ENCODE assay signal across 1 cellular context in the genomic region with DNA sequence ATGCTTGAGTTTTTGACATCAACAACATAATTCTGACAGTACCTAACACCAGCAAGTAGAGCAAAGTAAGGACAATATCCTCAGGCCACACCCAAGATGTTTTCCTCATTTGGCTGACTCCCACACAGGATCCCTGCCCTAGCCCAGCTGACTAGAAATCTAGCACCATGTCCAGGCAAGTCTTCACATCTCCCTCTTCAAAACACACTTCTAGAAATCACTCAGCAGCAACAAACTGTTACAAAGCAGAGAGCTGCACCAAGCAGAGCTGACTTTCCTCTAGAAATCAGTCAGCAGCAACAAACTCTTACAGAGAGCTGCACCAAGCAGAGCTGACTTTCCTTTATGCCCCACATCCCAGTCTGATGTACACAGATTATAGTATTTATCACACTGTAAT.
TF ChIP-seq lines count a peak whose summit lies in the region.

No MANE protein-coding gene starts in this region.

TF ChIP-seq in GM12878, 131 proteins besides CTCF, POLR2A, EP300 and RAD21 (continued from another document and continues in another):
- no peak for TF ChIP-seq REST (IDR thresholded peaks at IDR 0.05; ENCODE audit: low read depth, low read length)
- no peak for TF ChIP-seq PAX8 (IDR thresholded peaks at IDR 0.05)
- TF ChIP-seq JUNB (IDR thresholded peaks at IDR 0.05) = peak; percentile 90
- peak; percentile 24; the same call in 1 of the 2 replicates for TF ChIP-seq RUNX3 (IDR thresholded peaks at IDR 0.05; ENCODE audit: low read length)
- TF ChIP-seq SRF (IDR thresholded peaks at IDR 0.05; ENCODE audit: low read depth in 2 of 2, low read length in 2 of 2) = 0 out of 4 replicates have a peak, but pooled peaks of 1 of the 2 experiments have one; percentile 22
- peak; percentile 50; the same call in 1 of the 2 replicates for TF ChIP-seq ATF2 (IDR thresholded peaks at IDR 0.05; ENCODE audit: low read length)
- TF ChIP-seq ZBTB11 (CRISPR knock-in tag; IDR thresholded peaks at IDR 0.05) = no peak
- TF ChIP-seq IRF4 (IDR thresholded peaks at IDR 0.05; ENCODE audit: low read depth, low read length) = peak; percentile 94
- peak; percentile 37; the same call in 1 of the 2 replicates for TF ChIP-seq FOXM1 (IDR thresholded peaks at IDR 0.05; ENCODE audit: low read depth, low read length)
- peak; percentile 65; the same call in 1 of the 2 replicates for TF ChIP-seq EED (IDR thresholded peaks at IDR 0.05; ENCODE audit: low read depth)
- TF ChIP-seq, protein P1, sequence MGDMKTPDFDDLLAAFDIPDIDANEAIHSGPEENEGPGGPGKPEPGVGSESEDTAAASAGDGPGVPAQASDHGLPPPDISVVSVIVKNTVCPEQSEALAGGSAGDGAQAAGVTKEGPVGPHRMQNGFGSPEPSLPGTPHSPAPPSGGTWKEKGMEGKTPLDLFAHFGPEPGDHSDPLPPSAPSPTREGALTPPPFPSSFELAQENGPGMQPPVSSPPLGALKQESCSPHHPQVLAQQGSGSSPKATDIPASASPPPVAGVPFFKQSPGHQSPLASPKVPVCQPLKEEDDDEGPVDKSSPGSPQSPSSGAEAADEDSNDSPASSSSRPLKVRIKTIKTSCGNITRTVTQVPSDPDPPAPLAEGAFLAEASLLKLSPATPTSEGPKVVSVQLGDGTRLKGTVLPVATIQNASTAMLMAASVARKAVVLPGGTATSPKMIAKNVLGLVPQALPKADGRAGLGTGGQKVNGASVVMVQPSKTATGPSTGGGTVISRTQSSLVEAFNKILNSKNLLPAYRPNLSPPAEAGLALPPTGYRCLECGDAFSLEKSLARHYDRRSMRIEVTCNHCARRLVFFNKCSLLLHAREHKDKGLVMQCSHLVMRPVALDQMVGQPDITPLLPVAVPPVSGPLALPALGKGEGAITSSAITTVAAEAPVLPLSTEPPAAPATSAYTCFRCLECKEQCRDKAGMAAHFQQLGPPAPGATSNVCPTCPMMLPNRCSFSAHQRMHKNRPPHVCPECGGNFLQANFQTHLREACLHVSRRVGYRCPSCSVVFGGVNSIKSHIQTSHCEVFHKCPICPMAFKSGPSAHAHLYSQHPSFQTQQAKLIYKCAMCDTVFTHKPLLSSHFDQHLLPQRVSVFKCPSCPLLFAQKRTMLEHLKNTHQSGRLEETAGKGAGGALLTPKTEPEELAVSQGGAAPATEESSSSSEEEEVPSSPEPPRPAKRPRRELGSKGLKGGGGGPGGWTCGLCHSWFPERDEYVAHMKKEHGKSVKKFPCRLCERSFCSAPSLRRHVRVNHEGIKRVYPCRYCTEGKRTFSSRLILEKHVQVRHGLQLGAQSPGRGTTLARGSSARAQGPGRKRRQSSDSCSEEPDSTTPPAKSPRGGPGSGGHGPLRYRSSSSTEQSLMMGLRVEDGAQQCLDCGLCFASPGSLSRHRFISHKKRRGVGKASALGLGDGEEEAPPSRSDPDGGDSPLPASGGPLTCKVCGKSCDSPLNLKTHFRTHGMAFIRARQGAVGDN (IDR thresholded peaks at IDR 0.05) = no peak
- TF ChIP-seq IRF3 (IDR thresholded peaks at IDR 0.05) = no peak
- TF ChIP-seq PAX5 (IDR thresholded peaks at IDR 0.05; ENCODE audit: borderline replicate concordance, low read depth, low read length) = peak; percentile 32; the same call in 1 of the 2 replicates
- TF ChIP-seq RFX5 (IDR thresholded peaks at IDR 0.05; ENCODE audit: low read depth, low read length) = no peak
- TF ChIP-seq SKIL (IDR thresholded peaks at IDR 0.05; ENCODE audit: low read depth, poor library complexity, severe bottlenecking) = peak; percentile 56
- no peak for TF ChIP-seq FOS (IDR thresholded peaks at IDR 0.05; ENCODE audit: borderline replicate concordance, extremely low read depth, insufficient read length)
- TF ChIP-seq POLR2AphosphoS2 (IDR thresholded peaks at IDR 0.05; ENCODE audit: low read depth, low read length) = no peak
- TF ChIP-seq, protein P2, sequence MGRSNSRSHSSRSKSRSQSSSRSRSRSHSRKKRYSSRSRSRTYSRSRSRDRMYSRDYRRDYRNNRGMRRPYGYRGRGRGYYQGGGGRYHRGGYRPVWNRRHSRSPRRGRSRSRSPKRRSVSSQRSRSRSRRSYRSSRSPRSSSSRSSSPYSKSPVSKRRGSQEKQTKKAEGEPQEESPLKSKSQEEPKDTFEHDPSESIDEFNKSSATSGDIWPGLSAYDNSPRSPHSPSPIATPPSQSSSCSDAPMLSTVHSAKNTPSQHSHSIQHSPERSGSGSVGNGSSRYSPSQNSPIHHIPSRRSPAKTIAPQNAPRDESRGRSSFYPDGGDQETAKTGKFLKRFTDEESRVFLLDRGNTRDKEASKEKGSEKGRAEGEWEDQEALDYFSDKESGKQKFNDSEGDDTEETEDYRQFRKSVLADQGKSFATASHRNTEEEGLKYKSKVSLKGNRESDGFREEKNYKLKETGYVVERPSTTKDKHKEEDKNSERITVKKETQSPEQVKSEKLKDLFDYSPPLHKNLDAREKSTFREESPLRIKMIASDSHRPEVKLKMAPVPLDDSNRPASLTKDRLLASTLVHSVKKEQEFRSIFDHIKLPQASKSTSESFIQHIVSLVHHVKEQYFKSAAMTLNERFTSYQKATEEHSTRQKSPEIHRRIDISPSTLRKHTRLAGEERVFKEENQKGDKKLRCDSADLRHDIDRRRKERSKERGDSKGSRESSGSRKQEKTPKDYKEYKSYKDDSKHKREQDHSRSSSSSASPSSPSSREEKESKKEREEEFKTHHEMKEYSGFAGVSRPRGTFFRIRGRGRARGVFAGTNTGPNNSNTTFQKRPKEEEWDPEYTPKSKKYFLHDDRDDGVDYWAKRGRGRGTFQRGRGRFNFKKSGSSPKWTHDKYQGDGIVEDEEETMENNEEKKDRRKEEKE (IDR thresholded peaks at IDR 0.05) = no peak
- no peak for TF ChIP-seq RBBP5 (conservative IDR thresholded peaks at IDR 0.05)
- TF ChIP-seq NFIC (IDR thresholded peaks at IDR 0.05; ENCODE audit: low read depth, low read length) = peak; percentile 69
- TF ChIP-seq ATF7 (IDR thresholded peaks at IDR 0.05; ENCODE audit: low read depth) = peak; percentile 27; the same call in 1 of the 2 replicates
- no peak for TF ChIP-seq DPF2 (IDR thresholded peaks at IDR 0.05)
- TF ChIP-seq RAD51 (IDR thresholded peaks at IDR 0.05) = no peak
- no peak for TF ChIP-seq KDM1A (IDR thresholded peaks at IDR 0.05; ENCODE audit: borderline replicate concordance)
- TF ChIP-seq, protein P3, sequence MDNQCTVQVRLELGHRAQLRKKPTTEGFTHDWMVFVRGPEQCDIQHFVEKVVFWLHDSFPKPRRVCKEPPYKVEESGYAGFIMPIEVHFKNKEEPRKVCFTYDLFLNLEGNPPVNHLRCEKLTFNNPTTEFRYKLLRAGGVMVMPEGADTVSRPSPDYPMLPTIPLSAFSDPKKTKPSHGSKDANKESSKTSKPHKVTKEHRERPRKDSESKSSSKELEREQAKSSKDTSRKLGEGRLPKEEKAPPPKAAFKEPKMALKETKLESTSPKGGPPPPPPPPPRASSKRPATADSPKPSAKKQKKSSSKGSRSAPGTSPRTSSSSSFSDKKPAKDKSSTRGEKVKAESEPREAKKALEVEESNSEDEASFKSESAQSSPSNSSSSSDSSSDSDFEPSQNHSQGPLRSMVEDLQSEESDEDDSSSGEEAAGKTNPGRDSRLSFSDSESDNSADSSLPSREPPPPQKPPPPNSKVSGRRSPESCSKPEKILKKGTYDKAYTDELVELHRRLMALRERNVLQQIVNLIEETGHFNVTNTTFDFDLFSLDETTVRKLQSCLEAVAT (IDR thresholded peaks at IDR 0.05) = no peak
- no peak; a peak in 1 of 4 replicates for TF ChIP-seq BHLHE40 (IDR thresholded peaks at IDR 0.05; ENCODE audit: borderline replicate concordance in 1 of 2, low read depth in 2 of 2, low read length in 1 of 2)
- no peak for TF ChIP-seq ZBED1 (IDR thresholded peaks at IDR 0.05; ENCODE audit: borderline replicate concordance)
- no peak for TF ChIP-seq TCF3 (IDR thresholded peaks at IDR 0.05; ENCODE audit: borderline replicate concordance, insufficient read depth, low read depth, low read length)
- TF ChIP-seq, protein P4, sequence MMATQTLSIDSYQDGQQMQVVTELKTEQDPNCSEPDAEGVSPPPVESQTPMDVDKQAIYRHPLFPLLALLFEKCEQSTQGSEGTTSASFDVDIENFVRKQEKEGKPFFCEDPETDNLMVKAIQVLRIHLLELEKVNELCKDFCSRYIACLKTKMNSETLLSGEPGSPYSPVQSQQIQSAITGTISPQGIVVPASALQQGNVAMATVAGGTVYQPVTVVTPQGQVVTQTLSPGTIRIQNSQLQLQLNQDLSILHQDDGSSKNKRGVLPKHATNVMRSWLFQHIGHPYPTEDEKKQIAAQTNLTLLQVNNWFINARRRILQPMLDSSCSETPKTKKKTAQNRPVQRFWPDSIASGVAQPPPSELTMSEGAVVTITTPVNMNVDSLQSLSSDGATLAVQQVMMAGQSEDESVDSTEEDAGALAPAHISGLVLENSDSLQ (IDR thresholded peaks at IDR 0.05) = no peak
- no peak for TF ChIP-seq PML (IDR thresholded peaks at IDR 0.05; ENCODE audit: low read length)
- TF ChIP-seq BCL11A (IDR thresholded peaks at IDR 0.05; ENCODE audit: low read depth, low read length) = peak; percentile 25; the same call in 1 of the 2 replicates
- TF ChIP-seq ZNF207 (IDR thresholded peaks at IDR 0.05; ENCODE audit: borderline replicate concordance) = no peak
- no peak for TF ChIP-seq TCF12 (IDR thresholded peaks at IDR 0.05; ENCODE audit: low read depth, low read length)
- no peak for TF ChIP-seq NR2C2 (IDR thresholded peaks at IDR 0.05; ENCODE audit: borderline replicate concordance, control insufficient read depth, insufficient read length, low read depth)
